16 cellular contexts compared by ENCODE assay signal in the genomic region with DNA sequence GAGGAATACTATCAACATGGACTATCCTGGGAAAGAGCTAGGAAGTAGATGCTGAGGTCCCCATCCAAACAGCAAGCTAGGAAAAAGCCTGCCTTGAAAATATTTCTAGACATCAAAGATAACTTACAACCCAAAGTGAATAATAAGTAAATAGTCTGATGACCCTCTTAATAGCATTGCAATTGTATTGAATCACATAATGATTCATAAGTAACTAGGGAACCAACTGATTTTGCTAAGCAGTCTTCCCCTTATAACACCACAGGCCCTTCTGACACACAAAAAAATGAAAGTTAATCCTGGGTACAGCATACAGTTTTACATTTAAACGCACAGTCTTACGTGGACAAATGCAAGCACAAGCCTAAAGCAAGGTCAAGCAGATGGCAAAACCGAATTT.
DNase-seq lines count a peak whose midpoint lies in the region; ATAC-seq and TF ChIP-seq lines count a peak whose summit lies in the region.
"Had no signal": no experiment of that assay in that cellular context is flagged by ENCODE, and none has a peak within 500 bp of the region (broad histone marks: within the 10 kb centered on the region; RNA-seq: fewer than 3 reads in every experiment).

No MANE protein-coding gene starts in this region.

- in situ Hi-C loops in brain microvascular endothelial cell (cut with HindIII; ENCODE audit: low pct_ligation_motif_present, low sequenced_read_pairs) = no loop called here

- H3K4me3 ChIP-seq in brain microvascular endothelial cell (ENCODE audit: low read depth, low read length) = no peak overlapping the region

- no peaks in the 10 kb centered on the region for H3K27me3 ChIP-seq in brain microvascular endothelial cell (replicated peaks)

- TF ChIP-seq CTCF in brain microvascular endothelial cell (IDR thresholded peaks at IDR 0.05; ENCODE audit: low read depth, low read length, missing control alignments) = no peak

- H3K36me3 ChIP-seq in brain microvascular endothelial cell (replicated peaks) = no peaks in the 10 kb centered on the region

- ATAC-seq in esophagus mucosa (no peak), HG02981 (IDR thresholded peaks at IDR 0.05; ENCODE audit: unreplicated experiment) (no peak)
- ATAC-seq: PC-3 had no signal

- DNase-seq in HCEC 1CT (peak; percentile 24), brain microvascular endothelial cell (no peak), kidney glomerular epithelial cell (lab: John Stamatoyannopoulos, UW) (peak; percentile 59), globus pallidus (ENCODE audit: low spot score) (no peak), SW 1271 (lab: John Stamatoyannopoulos, UW) (no peak)
- DNase-seq: DMS 273 treated with DMSO at 0.1 percent for 48 hours, DND-41, HFFc6, NCI-H1105, NCI-H1694 treated with DMSO at 0.1 percent for 48 hours, NCI-H2227 treated with DMSO at 0.1 percent for 48 hours, NCI-H524, PC-3, RPMI8226 had no signal

- H3K27ac ChIP-seq in brain microvascular endothelial cell = peak overlapping the region; percentile 11

Comparison
In these comparisons a context has a peak if more than half of its experiments do, and no peak if none do; other contexts are left out.
1. DNase-seq: peak in HCEC 1CT (single experiment) and kidney glomerular epithelial cell (single experiment); none in brain microvascular endothelial cell (single experiment), globus pallidus (single experiment) and SW 1271 (0 of 2).